In the genomic region with DNA sequence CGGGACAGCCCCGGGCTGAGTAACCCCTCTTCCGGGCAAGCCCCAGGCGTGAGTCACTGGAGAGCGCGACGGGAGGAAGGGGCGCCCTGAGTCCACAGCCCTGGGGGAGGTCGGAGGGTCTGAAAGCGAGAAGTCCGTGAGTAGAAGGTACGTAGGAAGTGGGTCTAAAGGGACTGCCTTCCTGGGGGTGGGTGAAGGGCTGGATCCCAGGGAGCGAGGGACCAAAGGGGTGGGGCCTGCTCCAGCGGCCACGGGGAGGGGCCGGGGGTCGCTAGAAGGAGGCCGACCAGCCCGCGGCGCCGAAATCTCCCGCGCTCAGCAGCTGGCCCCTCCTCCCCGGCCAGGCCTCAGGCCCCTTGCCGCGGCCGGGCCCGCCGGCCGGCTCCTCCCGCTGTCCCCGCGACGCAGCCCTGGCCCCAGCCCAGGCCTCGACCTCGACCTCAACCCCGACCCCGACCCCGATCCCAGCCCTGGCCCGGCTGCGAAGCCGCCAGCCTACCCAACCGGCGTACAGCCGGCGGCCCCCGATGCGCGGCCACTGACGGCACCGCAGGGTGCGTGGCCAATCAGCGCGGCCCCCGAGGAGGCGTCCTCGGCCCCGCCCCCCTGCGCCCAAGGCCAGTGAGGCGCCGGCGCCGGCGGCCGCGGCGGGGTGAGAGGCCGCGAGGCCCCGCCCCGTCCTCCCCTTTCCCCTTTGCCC, we compare ENCODE assay signal across 8 cellular contexts. TPM values are rescaled to one million over a fixed set of nuclear protein-coding genes. Genes with fewer than 3 reads are reported as not detected.
A peak's percentile ranks its signal among the peaks of the same experiment; 100 is the strongest.
DNase-seq lines count a peak whose midpoint lies in the region; ATAC-seq, FAIRE-seq and TF ChIP-seq lines count a peak whose summit lies in the region.

No MANE protein-coding gene starts in this region.

- peak overlapping the region; percentile 94 for H3K27ac ChIP-seq in smooth muscle cell (ENCODE audit: low read depth)

- DNase-seq in AG08396 (ENCODE audit: low spot score) (peak; percentile 99), NCI-H2196 treated with DMSO at 0.1 percent for 48 hours (lab: John Stamatoyannopoulos, UW; ENCODE audit: unreplicated experiment) (peak; percentile 41), bronchial epithelial cell (ENCODE audit: low read depth) (peak; percentile 54), iPS-NIHi7 (ENCODE audit: extremely low spot score) (peak; percentile 92), smooth muscle cell (lab: John Stamatoyannopoulos, UW; ENCODE audit: unreplicated experiment) (peak; percentile 89)

- H2AFZ ChIP-seq in smooth muscle cell (ENCODE audit: low read depth), result peak overlapping the region; percentile 92

- FAIRE-seq in bronchial epithelial cell (lab: Jason Lieb, UNC), result no peak

- H3F3A ChIP-seq in smooth muscle cell (ENCODE audit: low read depth), result no peaks in the 10 kb centered on the region

- ATAC-seq in GM18907 (IDR thresholded peaks at IDR 0.05; ENCODE audit: unreplicated experiment) (peak; percentile 92), HG03108 (IDR thresholded peaks at IDR 0.05; ENCODE audit: unreplicated experiment) (peak; percentile 88)

- H3K4me1 ChIP-seq in smooth muscle cell (ENCODE audit: low read depth), result peaks cover 22% of the 10 kb centered on the region

- H3K79me2 ChIP-seq in smooth muscle cell (ENCODE audit: low read depth), result peaks cover 42% of the 10 kb centered on the region

- no peaks in the 10 kb centered on the region for H3K9me3 ChIP-seq in smooth muscle cell (replicated peaks; ENCODE audit: low read depth)

- H3K36me3 ChIP-seq in bronchial epithelial cell (ENCODE audit: control insufficient read depth, insufficient read depth, low read length) (no peaks in the 10 kb centered on the region), smooth muscle cell (ENCODE audit: low read depth) (no peaks in the 10 kb centered on the region)

- 0% methylated on average over 33 of the region's 72 CpGs for WGBS in smooth muscle cell (ENCODE audit: low lambda C conversion rate)

- H3K9ac ChIP-seq in smooth muscle cell (ENCODE audit: low read depth), result peak overlapping the region; percentile 89

- H3K4me3 ChIP-seq in WI38 (ENCODE audit: low read depth, low read length) (peak overlapping the region; percentile 72), bronchial epithelial cell (ENCODE audit: low read depth, low read length) (peak overlapping the region; percentile 91), smooth muscle cell (peak overlapping the region; percentile 90)

- H4K20me1 ChIP-seq in smooth muscle cell (ENCODE audit: low read depth), result peaks cover 15% of the 10 kb centered on the region

- peak overlapping the region; percentile 86 for H3K4me2 ChIP-seq in smooth muscle cell

- H3K27me3 ChIP-seq in bronchial epithelial cell (ENCODE audit: control insufficient read depth, insufficient read depth, low read length) (no peaks in the 10 kb centered on the region), smooth muscle cell (ENCODE audit: low read depth) (no peaks in the 10 kb centered on the region)

- TF ChIP-seq CTCF in WI38 (IDR thresholded peaks at IDR 0.05; ENCODE audit: low read depth, low read length) (no peak), bronchial epithelial cell (IDR thresholded peaks at IDR 0.05; ENCODE audit: insufficient read depth, low read length, severe bottlenecking) (no peak), smooth muscle cell (IDR thresholded peaks at IDR 0.05; ENCODE audit: borderline replicate concordance, insufficient read depth, poor library complexity, severe bottlenecking) (no peak)

RNA-seq across cellular contexts. Expression of a gene that starts 22.5 kb away (rescaled TPM):
- total RNA-seq in bronchial epithelial cell (96.3 and 112 TPM in 2 replicates), smooth muscle cell (78.6 and 104 TPM in 2 replicates)
- 31.3 and 42.9 TPM in 2 replicates for polyA plus RNA-seq in smooth muscle cell

Comparison
In these comparisons a context has a peak if more than half of its experiments do, and no peak if none do; other contexts are left out.
1. Peak in every context shown above with its lines: DNase-seq, ATAC-seq, H3K4me3 ChIP-seq and H3K27ac ChIP-seq.
2. DNase-seq: peak in every context shown above with its lines; median percentile 99 in AG08396; 92 in iPS-NIHi7; 89 in smooth muscle cell; 54 in bronchial epithelial cell; 41 in NCI-H2196 treated with DMSO at 0.1 percent for 48 hours.